Comparison of ENCODE assay signal across 8 cellular contexts in the genomic region with DNA sequence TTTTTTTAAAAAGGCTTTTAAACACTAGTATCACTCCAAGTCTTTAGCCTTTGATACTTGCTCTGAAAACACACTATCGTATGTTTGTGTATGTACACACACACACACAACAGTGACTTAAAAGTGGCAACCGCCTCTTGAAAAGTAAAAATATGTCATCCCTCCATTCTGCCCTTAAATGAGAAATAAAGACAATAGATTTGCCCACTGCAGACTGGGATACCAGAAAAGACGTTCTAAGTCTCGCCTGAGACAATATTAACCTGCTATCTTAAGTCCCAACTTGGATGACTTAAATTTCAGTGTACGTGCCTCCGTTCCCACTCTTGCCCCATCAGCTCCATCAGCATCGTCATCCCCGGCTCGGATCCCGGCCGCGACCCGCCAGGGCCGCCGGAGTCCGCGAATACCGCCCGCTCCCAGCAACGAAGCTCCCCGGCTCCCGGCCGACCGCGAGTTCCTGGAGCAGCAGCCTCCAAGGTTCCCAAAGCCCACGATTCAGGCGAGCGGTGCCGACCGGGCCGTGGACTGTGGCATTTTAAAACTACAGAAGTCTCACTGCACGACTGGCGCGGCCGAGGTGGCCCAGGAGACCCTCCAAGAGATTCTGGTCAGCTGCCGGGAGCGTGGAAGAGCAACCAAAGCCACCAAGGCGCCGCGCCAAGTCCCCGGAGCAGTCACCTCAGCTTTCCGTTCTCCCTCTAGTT. TPM values are rescaled to one million over a fixed set of nuclear protein-coding genes. Genes with fewer than 3 reads are reported as not detected.
DNase-seq lines count a peak whose midpoint lies in the region; ATAC-seq and TF ChIP-seq lines count a peak whose summit lies in the region.

No MANE protein-coding gene starts in this region.

- H3K36me3 Mint-ChIP-seq in chondrocyte (ENCODE audit: low read depth): no peaks in the 10 kb centered on the region

- peak overlapping the region; percentile 99 for H3K27ac Mint-ChIP-seq in chondrocyte (ENCODE audit: unreplicated experiment)

- peak overlapping the region; percentile 98 for H3K4me3 Mint-ChIP-seq in chondrocyte (ENCODE audit: unreplicated experiment)

- H3K27me3 ChIP-seq in BJ (ENCODE audit: control insufficient read depth, insufficient read depth, low read length) (no peaks in the 10 kb centered on the region), HL-60 (ENCODE audit: insufficient read depth, poor library complexity, severe bottlenecking) (no peaks in the 10 kb centered on the region)

- POLR2A ChIA-PET in BJ (lab: Charles Lee): no interaction called here

- peak overlapping the region; percentile 88 for H3K4me3 ChIP-seq in BJ (ENCODE audit: low read depth, low read length)
- peak overlapping the region; percentile 81 for H3K4me3 ChIP-seq in HL-60 (replicated peaks; ENCODE audit: insufficient read depth, low read length)

- H3K4me1 Mint-ChIP-seq in chondrocyte (ENCODE audit: low read depth): peaks cover 29% of the 10 kb centered on the region

- H3K27me3 Mint-ChIP-seq in chondrocyte (ENCODE audit: low read depth): no peaks in the 10 kb centered on the region

- H3K27ac ChIP-seq in HL-60 (replicated peaks): peak overlapping the region; percentile 97

- no peak for ATAC-seq in GM21423 (IDR thresholded peaks at IDR 0.05; ENCODE audit: unreplicated experiment)

- no peak for TF ChIP-seq CTCF in BJ (IDR thresholded peaks at IDR 0.05; ENCODE audit: insufficient read depth, low read depth, low read length)
- no peak for TF ChIP-seq CTCF in HL-60 (IDR thresholded peaks at IDR 0.05; ENCODE audit: insufficient read depth, low read length)
- no peak for TF ChIP-seq CTCF in chondrocyte (IDR thresholded peaks at IDR 0.05)

- no peak for DNase-seq in BJ (ENCODE audit: low read depth)
- peak in 1 of 2 experiments; percentile 25 for DNase-seq in HL-60 (ENCODE audit: low read depth in 1 of 2, low spot score in 1 of 2)
- peak in 4 of 5 experiments; percentile 8 to 45 (median 18) for DNase-seq in T-helper 2 cell
- no peak for DNase-seq in chondrocyte (ENCODE audit: low spot score)
- peak; percentile 69 for DNase-seq in left kidney (ENCODE audit: low read depth, low spot score)
- DNase-seq in stimulated activated CD4-positive, alpha-beta T cell treated with anti-CD3 and anti-CD28 coated beads, Interleukin-2, amount 100 ng/mL, for 48 hours: peak; percentile 23 to 29
- DNase-seq in NCI-H774 (lab: John Stamatoyannopoulos, UW): no peak

- H3K36me3 ChIP-seq in BJ (ENCODE audit: control insufficient read depth, insufficient read depth, low read length): no peaks in the 10 kb centered on the region

- H3K9me3 Mint-ChIP-seq in chondrocyte (ENCODE audit: low read depth): no peaks in the 10 kb centered on the region

- CTCF ChIA-PET in BJ (lab: Yijun Ruan, JAX): interaction anchor here (0.7 to 7.7 kb wide), 11 partner anchors 9 to 542 kb away, joined by 3 to 73 read pairs (median 3); no protein-coding TSS in a partner anchor

RNA-seq across cellular contexts. Expression of a gene that starts 2.8 kb away (rescaled TPM):
- 11.1 and 15.7 TPM in 2 replicates for polyA plus RNA-seq in BJ (2011; rRNA removed)
- 27.3 and 37.1 TPM in 2 replicates for polyA minus RNA-seq in BJ (2011; rRNA and poly(A)+ RNA removed)
- total RNA-seq in chondrocyte: 23.0 to 34.5 TPM (median 25.1 TPM) in 3 replicates

Comparison
In these comparisons a context has a peak if more than half of its experiments do, and no peak if none do; other contexts are left out.
1. DNase-seq: peak in T-helper 2 cell (4 of 5), left kidney (single experiment) and stimulated activated CD4-positive, alpha-beta T cell treated with anti-CD3 and anti-CD28 coated beads, Interleukin-2, amount 100 ng/mL, for 48 hours (2 of 2); none in BJ (single experiment), chondrocyte (single experiment) and NCI-H774 (single experiment).